Comparison of ENCODE assay signal across 8 cellular contexts in the genomic region with DNA sequence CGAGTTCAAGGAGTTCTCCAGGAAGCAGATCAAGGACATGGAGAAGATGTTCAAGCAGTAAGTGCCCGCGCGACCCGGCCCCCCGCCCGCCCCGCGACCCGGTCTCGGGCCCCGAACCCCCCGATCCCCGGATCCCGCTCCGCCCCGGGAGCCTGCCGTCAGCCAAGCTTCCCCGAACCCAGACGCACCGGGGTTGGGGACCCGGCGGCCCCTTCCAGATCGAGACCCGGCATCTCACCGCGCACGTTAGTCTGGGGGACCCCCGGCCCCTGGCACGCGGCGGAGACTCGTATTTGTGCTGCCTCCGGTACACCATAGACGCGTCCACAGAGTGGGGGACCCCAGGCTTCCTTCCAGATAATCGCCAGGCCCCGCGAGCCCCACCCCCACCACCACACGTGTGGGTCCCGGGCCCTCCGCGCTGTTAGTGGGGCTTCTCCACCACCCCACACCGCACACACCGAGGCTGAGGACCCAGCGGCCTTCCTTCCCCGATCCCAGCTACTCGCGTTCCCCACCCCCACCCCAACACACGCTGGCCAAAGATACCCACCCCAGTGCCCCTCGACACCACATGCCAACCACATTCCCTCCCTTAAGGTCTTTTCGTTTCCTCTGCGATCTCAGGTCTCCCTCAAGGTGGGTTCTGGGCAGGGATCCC. TPM values are rescaled to one million over a fixed set of nuclear protein-coding genes. Genes with fewer than 3 reads are reported as not detected.
A peak's percentile ranks its signal among the peaks of the same experiment; 100 is the strongest.
DNase-seq lines count a peak whose midpoint lies in the region; ATAC-seq, FAIRE-seq and TF ChIP-seq lines count a peak whose summit lies in the region.

No MANE protein-coding gene starts in this region.

- POLR2A ChIA-PET in A549 (lab: Yijun Ruan, JAX), result interaction anchor here (0.6 to 1.2 kb wide), 6 partner anchors 10 to 87 kb away, joined by 3 to 7 read pairs (median 4); no protein-coding TSS in a partner anchor

- no peaks in the 10 kb centered on the region for H3K9me3 ChIP-seq in A549

- H3K36me3 ChIP-seq in kidney epithelial cell (ENCODE audit: control insufficient read depth, insufficient read depth, low read length), result no peaks in the 10 kb centered on the region

- H3K27me3 Mint-ChIP-seq in activated T-helper 17 cell treated with anti-CD3 and anti-CD28 coated beads, Interleukin-2, amount 50 U/mL, for 72 hours, result no peaks in the 10 kb centered on the region

- TF ChIP-seq CTCF in A549 (IDR thresholded peaks at IDR 0.05) (no peak), kidney epithelial cell (IDR thresholded peaks at IDR 0.05; ENCODE audit: insufficient read depth, low read length, poor library complexity, severe bottlenecking) (no peak)

- ATAC-seq in A549, result peak; percentile 1 to 3; a peak in 2 of 6 replicates
- peak; percentile 2 for ATAC-seq in GM19397 (IDR thresholded peaks at IDR 0.05; ENCODE audit: unreplicated experiment)
- no peak for ATAC-seq in activated T-helper 17 cell treated with anti-CD3 and anti-CD28 coated beads, Interleukin-2, amount 50 U/mL, for 72 hours (replicated peaks)
- no peak for ATAC-seq in GM18498 (IDR thresholded peaks at IDR 0.05; ENCODE audit: unreplicated experiment)

- CTCF ChIA-PET in A549 (lab: Yijun Ruan, JAX), result interaction anchor here (1.0 to 2.6 kb wide), 3 partner anchors 17 to 87 kb away, joined by 3 to 14 read pairs (median 9); no protein-coding TSS in a partner anchor

- no peak for TF ChIP-seq EP300 in A549 (IDR thresholded peaks at IDR 0.05)

- H3K27me3 ChIP-seq in kidney epithelial cell (ENCODE audit: control insufficient read depth, insufficient read depth, low read length), result no peaks in the 10 kb centered on the region

- peak overlapping the region; percentile 89 for H3K27ac Mint-ChIP-seq in activated T-helper 17 cell treated with anti-CD3 and anti-CD28 coated beads, Interleukin-2, amount 50 U/mL, for 72 hours

- peak overlapping the region; percentile 95 for H3K4me3 Mint-ChIP-seq in activated T-helper 17 cell treated with anti-CD3 and anti-CD28 coated beads, Interleukin-2, amount 50 U/mL, for 72 hours

- peak overlapping the region; percentile 95 to 97 for H3K27ac ChIP-seq in A549
- H3K27ac ChIP-seq in temporal lobe (ENCODE audit: low read depth, low read length), result peak overlapping the region; percentile 45

- TF ChIP-seq POLR2A in A549 (IDR thresholded peaks at IDR 0.05; ENCODE audit: low read length), result no peak

- peaks cover 19% of the 10 kb centered on the region for H3K4me1 Mint-ChIP-seq in activated T-helper 17 cell treated with anti-CD3 and anti-CD28 coated beads, Interleukin-2, amount 50 U/mL, for 72 hours

- H3K4me3 ChIP-seq in A549 (peak overlapping the region; percentile 97), kidney epithelial cell (ENCODE audit: low read depth, low read length) (peak overlapping the region; percentile 92)

- peaks cover 62% of the 10 kb centered on the region for H3K4me1 ChIP-seq in A549

- peak overlapping the region; percentile 99 for H3K4me2 ChIP-seq in A549

- H3K9me3 Mint-ChIP-seq in activated T-helper 17 cell treated with anti-CD3 and anti-CD28 coated beads, Interleukin-2, amount 50 U/mL, for 72 hours, result no peaks in the 10 kb centered on the region

- FAIRE-seq in A549 (lab: Jason Lieb, UNC), result no peak

- H3K36me3 Mint-ChIP-seq in activated T-helper 17 cell treated with anti-CD3 and anti-CD28 coated beads, Interleukin-2, amount 50 U/mL, for 72 hours (ENCODE audit: low read depth), result peaks cover 29% of the 10 kb centered on the region

- DNase-seq in A549 (ENCODE audit: low read depth in 1 of 2, low spot score in 1 of 2) (no peak), kidney epithelial cell (ENCODE audit: low read depth) (no peak), HCEC 1CT (no peak), SKM-1 treated with dmso at 0.1 percent for 144 hours (lab: John Stamatoyannopoulos, UW; ENCODE audit: unreplicated experiment) (no peak)

- no peak for TF ChIP-seq RAD21 in A549 (conservative IDR thresholded peaks at IDR 0.05 in 1 of 2, IDR thresholded peaks at IDR 0.05 in 1 of 2)

- 0% methylated on average over 3 of the region's 53 CpGs for WGBS in A549 (ENCODE audit: missing lambda C conversion rate)

TF ChIP-seq in A549, 52 proteins besides CTCF, POLR2A, EP300 and RAD21:
- peak; percentile 27; the same call in 1 of the 2 replicates for TF ChIP-seq PHF8 (IDR thresholded peaks at IDR 0.05; ENCODE audit: borderline replicate concordance, low read depth)
- TF ChIP-seq TP53 (CRISPR knock-in tag; IDR thresholded peaks at IDR 0.05), result no peak
- no peak for TF ChIP-seq ZFP36 (IDR thresholded peaks at IDR 0.05; ENCODE audit: borderline replicate concordance, partially characterized antibody)
- TF ChIP-seq, protein P1, sequence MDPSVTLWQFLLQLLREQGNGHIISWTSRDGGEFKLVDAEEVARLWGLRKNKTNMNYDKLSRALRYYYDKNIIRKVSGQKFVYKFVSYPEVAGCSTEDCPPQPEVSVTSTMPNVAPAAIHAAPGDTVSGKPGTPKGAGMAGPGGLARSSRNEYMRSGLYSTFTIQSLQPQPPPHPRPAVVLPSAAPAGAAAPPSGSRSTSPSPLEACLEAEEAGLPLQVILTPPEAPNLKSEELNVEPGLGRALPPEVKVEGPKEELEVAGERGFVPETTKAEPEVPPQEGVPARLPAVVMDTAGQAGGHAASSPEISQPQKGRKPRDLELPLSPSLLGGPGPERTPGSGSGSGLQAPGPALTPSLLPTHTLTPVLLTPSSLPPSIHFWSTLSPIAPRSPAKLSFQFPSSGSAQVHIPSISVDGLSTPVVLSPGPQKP (IDR thresholded peaks at IDR 0.05; ENCODE audit: low read depth, low read length), result no peak
- no peak for TF ChIP-seq FOXS1 (CRISPR knock-in tag; IDR thresholded peaks at IDR 0.05)
- no peak for TF ChIP-seq HEYL (CRISPR knock-in tag; IDR thresholded peaks at IDR 0.05)

RNA-seq across cellular contexts. Expression of a gene that starts 0.7 kb away (rescaled TPM):
- polyA plus RNA-seq in A549 (2011; rRNA removed) (26.5 and 33.1 TPM in 2 replicates), A549 (2017; fragmentation: RNase III; extraction: RNeasy Plus Mini Kit Qiagen cat#74134 plus additional on column Dnase treatment) (96.2 to 127 TPM (median 108 TPM) in 3 replicates)
- 138 and 184 TPM in 2 replicates for polyA plus RNA-seq in A549 (2012; cell fraction: cytosol; rRNA removed)
- 145 and 165 TPM in 2 replicates for polyA plus RNA-seq in A549 (2012; cell fraction: nucleus; rRNA removed)
- 10.8 and 19.0 TPM in 2 replicates for polyA minus RNA-seq in A549 (2011; rRNA and poly(A)+ RNA removed)
- 10 to 100 TPM; 44.6 to 90.4 TPM for total RNA-seq in activated T-helper 17 cell treated with anti-CD3 and anti-CD28 coated beads, Interleukin-2, amount 50 U/mL, for 72 hours
- total RNA-seq in kidney epithelial cell (54.6 and 63.3 TPM in 2 replicates), temporal lobe (7.9 TPM)

RNA-seq across cellular contexts. Expression of a gene that starts 27.9 kb away (rescaled TPM):
- 0.14 and 0.52 TPM in 2 replicates for polyA plus RNA-seq in A549 (2011; rRNA removed)
- 0.03 TPM in 2 replicates for polyA plus RNA-seq in A549 (2012; cell fraction: cytosol; rRNA removed)
- 1.5 and 2.2 TPM in 2 replicates for polyA plus RNA-seq in A549 (2012; cell fraction: nucleus; rRNA removed)
- polyA plus RNA-seq in A549 (2017; fragmentation: RNase III; extraction: RNeasy Plus Mini Kit Qiagen cat#74134 plus additional on column Dnase treatment), result 0.14 to 0.25 TPM (median 0.18 TPM) in 3 replicates
- 0.04 TPM in 1 of 2 replicates, not detected in the other for polyA minus RNA-seq in A549 (2011; rRNA and poly(A)+ RNA removed)
- total RNA-seq in activated T-helper 17 cell treated with anti-CD3 and anti-CD28 coated beads, Interleukin-2, amount 50 U/mL, for 72 hours, result not detected
- total RNA-seq in kidney epithelial cell, result not detected in 2 replicates
- total RNA-seq in temporal lobe, result not detected

RNA-seq across cellular contexts. Expression of a gene that starts 46.2 kb away (rescaled TPM):
- not detected in 2 replicates for polyA plus RNA-seq in A549 (2011; rRNA removed)
- polyA plus RNA-seq in A549 (2012; cell fraction: cytosol; rRNA removed), result not detected in 2 replicates
- polyA plus RNA-seq in A549 (2012; cell fraction: nucleus; rRNA removed), result not detected in 2 replicates
- not detected in 3 replicates for polyA plus RNA-seq in A549 (2017; fragmentation: RNase III; extraction: RNeasy Plus Mini Kit Qiagen cat#74134 plus additional on column Dnase treatment)
- polyA minus RNA-seq in A549 (2011; rRNA and poly(A)+ RNA removed), result not detected in 2 replicates
- not detected for total RNA-seq in activated T-helper 17 cell treated with anti-CD3 and anti-CD28 coated beads, Interleukin-2, amount 50 U/mL, for 72 hours
- total RNA-seq in kidney epithelial cell, result not detected in 2 replicates
- not detected for total RNA-seq in temporal lobe

Comparison
In these comparisons a context has a peak if more than half of its experiments do, and no peak if none do; other contexts are left out.
1. ATAC-seq: peak in A549 (2 of 2) and GM19397 (single experiment); none in activated T-helper 17 cell treated with anti-CD3 and anti-CD28 coated beads, Interleukin-2, amount 50 U/mL, for 72 hours (single experiment) and GM18498 (single experiment).